ENCODE assay signal across 11 cellular contexts in genomic region chr6:16512585-16513109, GRCh38.
A peak's percentile ranks its signal among the peaks of the same experiment; 100 is the strongest.
DNase-seq lines count a peak whose midpoint lies in the region; ATAC-seq and TF ChIP-seq lines count a peak whose summit lies in the region.
"Had no signal": no experiment of that assay in that cellular context is flagged by ENCODE, and none has a peak within 500 bp of the region (broad histone marks: within the 10 kb centered on the region; RNA-seq: fewer than 3 reads in every experiment).

No MANE protein-coding gene starts in this region.

- no peak overlapping the region for H3K4me3 Mint-ChIP-seq in CD8-positive, alpha-beta T cell
- H3K4me3 Mint-ChIP-seq in IgD-negative memory B cell, result peak overlapping the region in 2 of 4 donors; percentile 39 to 72

- peaks cover 37% of the 10 kb centered on the region for H3K4me1 ChIP-seq in CD8-positive, alpha-beta T cell (ENCODE audit: insufficient read depth, low read length)
- peaks cover 5 to 6% of the 10 kb centered on the region in 2 donors for H3K4me1 ChIP-seq in mucosa of rectum (ENCODE audit: control insufficient read depth in 2 of 2, insufficient read depth in 2 of 2, low read length in 2 of 2)

- POLR2A ChIA-PET in CD8-positive, alpha-beta T cell (lab: Charles Lee), result interaction anchor here (0.8 kb wide), 1 partner anchor 28 kb away, joined by 3 read pairs; no protein-coding TSS in a partner anchor

- H3K27ac Mint-ChIP-seq in CD8-positive, alpha-beta T cell, result peak overlapping the region; percentile 10
- H3K27ac Mint-ChIP-seq in IgD-negative memory B cell, result peak overlapping the region in 2 of 3 donors; percentile 57 to 92

- peaks cover 4% of the 10 kb centered on the region for H3K36me3 Mint-ChIP-seq in CD8-positive, alpha-beta T cell
- H3K36me3 Mint-ChIP-seq in IgD-negative memory B cell, result no peaks in the 10 kb centered on the region

- no peaks in the 10 kb centered on the region for H3K36me3 ChIP-seq in CD8-positive, alpha-beta T cell (ENCODE audit: insufficient read depth, low read length)
- no peaks in the 10 kb centered on the region for H3K36me3 ChIP-seq in mucosa of rectum (ENCODE audit: control insufficient read depth in 2 of 2, insufficient read depth in 2 of 2, low read length in 2 of 2)
- H3K36me3 ChIP-seq in MG63, result no peaks in the 10 kb centered on the region

- H3K9ac ChIP-seq in mucosa of rectum (ENCODE audit: low read depth in 1 of 2, low read length in 2 of 2), result no peak overlapping the region

- TF ChIP-seq CTCF in CD8-positive, alpha-beta T cell (IDR thresholded peaks at IDR 0.05), result no peak

- intact Hi-C loops in CD8-positive, alpha-beta T cell (cut with DNase I, micrococcal nuclease), result loop anchor here (2.0 to 10.0 kb wide), 8 partner anchors 24 to 452 kb away; partner anchors contain the start of gene ATXN1 (in 1 of the 2)

- ATAC-seq in CD8-positive, alpha-beta T cell, result no peak
- ATAC-seq in GM19452 (IDR thresholded peaks at IDR 0.05; ENCODE audit: unreplicated experiment) (peak; percentile 40), GM18519 (IDR thresholded peaks at IDR 0.05; ENCODE audit: low FRiP score, unreplicated experiment) (no peak)

- H3K9me3 Mint-ChIP-seq in CD8-positive, alpha-beta T cell, result no peaks in the 10 kb centered on the region
- no peaks in the 10 kb centered on the region for H3K9me3 Mint-ChIP-seq in IgD-negative memory B cell

- CTCF ChIA-PET in CD8-positive, alpha-beta T cell (lab: Charles Lee), result interaction anchor here (0.9 to 5.1 kb wide), 14 partner anchors 19 to 314 kb away, joined by 3 to 29 read pairs (median 4); partner anchors contain the start of gene ATXN1

- no peaks in the 10 kb centered on the region for H3K9me3 ChIP-seq in CD8-positive, alpha-beta T cell (ENCODE audit: low read length)
- H3K9me3 ChIP-seq in mucosa of rectum (ENCODE audit: control insufficient read depth in 2 of 2, low read length in 2 of 2), result no peaks in the 10 kb centered on the region
- H3K9me3 ChIP-seq in MG63, result no peaks in the 10 kb centered on the region

- DNase-seq in CD8-positive, alpha-beta T cell, result no peak
- no peak for DNase-seq in MG63
- DNase-seq in NK-92 (lab: John Stamatoyannopoulos, UW; ENCODE audit: unreplicated experiment), result no peak
- DNase-seq in cerebellum (ENCODE audit: low spot score), result no peak
- DNase-seq: NCI-H1092 treated with DMSO at 0.1 percent for 48 hours, SIG-M5 had no signal

- no peaks in the 10 kb centered on the region for H3K27me3 Mint-ChIP-seq in CD8-positive, alpha-beta T cell (ENCODE audit: low read depth)
- H3K27me3 Mint-ChIP-seq in IgD-negative memory B cell, result no peaks in the 10 kb centered on the region

- H3K4me3 ChIP-seq in CD8-positive, alpha-beta T cell (ENCODE audit: low read depth, low read length), result no peak overlapping the region
- no peak overlapping the region for H3K4me3 ChIP-seq in mucosa of rectum (ENCODE audit: low read length in 2 of 2)
- H3K4me3 ChIP-seq in MG63, result no peak overlapping the region

- H3K4me1 Mint-ChIP-seq in CD8-positive, alpha-beta T cell (ENCODE audit: low read depth), result peaks cover 49% of the 10 kb centered on the region
- H3K4me1 Mint-ChIP-seq in IgD-negative memory B cell, result peaks cover 27 to 43% (median 31%) of the 10 kb centered on the region in 3 donors

- no peaks in the 10 kb centered on the region for H3K27me3 ChIP-seq in CD8-positive, alpha-beta T cell (ENCODE audit: insufficient read depth, low read length)
- H3K27me3 ChIP-seq in mucosa of rectum (ENCODE audit: control insufficient read depth in 2 of 2, insufficient read depth in 2 of 2, low read length in 2 of 2) (no peaks in the 10 kb centered on the region), MG63 (no peaks in the 10 kb centered on the region)

- no peak overlapping the region for H3K27ac ChIP-seq in CD8-positive, alpha-beta T cell (ENCODE audit: low read depth, low read length)
- peak overlapping the region; percentile 19 to 33 for H3K27ac ChIP-seq in mucosa of rectum (ENCODE audit: low read depth in 2 of 2, low read length in 2 of 2)
- H3K27ac ChIP-seq: C4-2B had no signal
